1 cellular context compared by ENCODE assay signal in genomic region chr4:76611611-76612010, GRCh38.
TF ChIP-seq lines count a peak whose summit lies in the region.

No MANE protein-coding gene starts in this region.

TF ChIP-seq in WTC11, 78 proteins besides CTCF, POLR2A, EP300 and RAD21 (continued from another document):
- no peak for TF ChIP-seq CREM (CRISPR knock-in tag; IDR thresholded peaks at IDR 0.05)
